ENCODE assay signal across 1 cellular context in the genomic region with DNA sequence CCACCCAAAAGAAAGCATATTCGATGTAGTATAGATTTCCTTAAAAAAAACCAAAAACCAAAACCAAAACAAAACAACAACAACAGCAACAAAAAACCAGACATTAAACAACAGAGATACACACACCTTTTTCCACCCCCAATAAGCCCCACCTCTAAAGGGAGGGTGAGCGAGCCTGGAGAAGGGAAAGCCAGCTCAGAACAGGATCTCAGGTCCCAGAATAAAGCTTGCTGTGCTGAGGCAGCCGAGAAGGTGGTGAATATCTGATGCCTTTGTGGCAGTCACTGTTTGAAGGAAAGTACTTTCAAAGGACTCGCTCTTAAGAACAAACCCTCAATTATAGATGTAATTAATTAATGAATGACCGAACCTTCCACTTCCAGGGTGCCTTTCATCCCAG.
TF ChIP-seq lines count a peak whose summit lies in the region.

No MANE protein-coding gene starts in this region.

TF ChIP-seq in WTC11, 78 proteins besides CTCF, POLR2A, EP300 and RAD21:
- TF ChIP-seq RELA (CRISPR knock-in tag; IDR thresholded peaks at IDR 0.05; ENCODE audit: borderline replicate concordance), result no peak
- TF ChIP-seq TEAD4 (CRISPR knock-in tag; IDR thresholded peaks at IDR 0.05), result no peak
- TF ChIP-seq ATF1 (CRISPR knock-in tag; IDR thresholded peaks at IDR 0.05), result no peak
- no peak for TF ChIP-seq NFATC4 (CRISPR knock-in tag; IDR thresholded peaks at IDR 0.05)
- TF ChIP-seq, protein P1, sequence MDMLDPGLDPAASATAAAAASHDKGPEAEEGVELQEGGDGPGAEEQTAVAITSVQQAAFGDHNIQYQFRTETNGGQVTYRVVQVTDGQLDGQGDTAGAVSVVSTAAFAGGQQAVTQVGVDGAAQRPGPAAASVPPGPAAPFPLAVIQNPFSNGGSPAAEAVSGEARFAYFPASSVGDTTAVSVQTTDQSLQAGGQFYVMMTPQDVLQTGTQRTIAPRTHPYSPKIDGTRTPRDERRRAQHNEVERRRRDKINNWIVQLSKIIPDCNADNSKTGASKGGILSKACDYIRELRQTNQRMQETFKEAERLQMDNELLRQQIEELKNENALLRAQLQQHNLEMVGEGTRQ (CRISPR knock-in tag; IDR thresholded peaks at IDR 0.05), result no peak
- no peak for TF ChIP-seq ZNF232 (CRISPR knock-in tag; IDR thresholded peaks at IDR 0.05)
- TF ChIP-seq, protein P2, sequence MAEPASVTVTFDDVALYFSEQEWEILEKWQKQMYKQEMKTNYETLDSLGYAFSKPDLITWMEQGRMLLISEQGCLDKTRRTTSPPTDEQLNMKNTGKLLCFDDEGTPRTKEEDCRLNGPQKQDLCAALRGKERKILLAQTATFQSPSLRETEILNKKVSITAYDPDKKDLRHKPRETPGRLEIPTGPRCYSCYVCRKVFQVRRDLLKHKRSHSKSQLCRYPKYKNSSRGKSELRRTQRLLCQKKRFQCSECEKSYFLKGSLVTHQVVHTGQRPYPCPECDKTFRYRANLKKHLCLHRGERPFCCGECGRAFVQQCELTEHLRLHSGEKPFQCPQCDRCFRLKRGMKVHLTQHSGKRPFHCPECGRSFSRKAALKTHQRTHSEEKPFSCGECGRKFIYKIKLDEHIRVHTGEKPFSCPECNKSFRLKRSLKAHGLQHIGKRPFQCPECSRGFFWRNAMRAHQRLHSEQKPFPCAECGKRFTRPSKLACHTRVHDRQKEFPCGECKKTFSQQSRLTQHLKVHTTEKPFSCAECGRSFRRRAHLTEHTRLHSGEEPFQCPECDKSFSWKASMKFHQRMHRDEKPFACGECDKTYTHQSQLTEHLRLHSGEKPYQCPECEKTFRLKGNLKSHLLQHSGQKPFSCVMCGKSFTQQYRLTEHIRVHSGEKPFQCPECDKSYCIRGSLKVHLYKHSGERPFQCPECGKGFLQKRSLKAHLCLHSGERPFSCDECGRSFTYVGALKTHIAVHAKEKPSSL (CRISPR knock-in tag; conservative IDR thresholded peaks at IDR 0.05), result no peak
- TF ChIP-seq, protein P3, sequence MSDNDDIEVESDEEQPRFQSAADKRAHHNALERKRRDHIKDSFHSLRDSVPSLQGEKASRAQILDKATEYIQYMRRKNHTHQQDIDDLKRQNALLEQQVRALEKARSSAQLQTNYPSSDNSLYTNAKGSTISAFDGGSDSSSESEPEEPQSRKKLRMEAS (CRISPR knock-in tag; IDR thresholded peaks at IDR 0.05), result no peak
- TF ChIP-seq, protein P4, sequence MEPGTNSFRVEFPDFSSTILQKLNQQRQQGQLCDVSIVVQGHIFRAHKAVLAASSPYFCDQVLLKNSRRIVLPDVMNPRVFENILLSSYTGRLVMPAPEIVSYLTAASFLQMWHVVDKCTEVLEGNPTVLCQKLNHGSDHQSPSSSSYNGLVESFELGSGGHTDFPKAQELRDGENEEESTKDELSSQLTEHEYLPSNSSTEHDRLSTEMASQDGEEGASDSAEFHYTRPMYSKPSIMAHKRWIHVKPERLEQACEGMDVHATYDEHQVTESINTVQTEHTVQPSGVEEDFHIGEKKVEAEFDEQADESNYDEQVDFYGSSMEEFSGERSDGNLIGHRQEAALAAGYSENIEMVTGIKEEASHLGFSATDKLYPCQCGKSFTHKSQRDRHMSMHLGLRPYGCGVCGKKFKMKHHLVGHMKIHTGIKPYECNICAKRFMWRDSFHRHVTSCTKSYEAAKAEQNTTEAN (CRISPR knock-in tag; IDR thresholded peaks at IDR 0.05), result no peak
- TF ChIP-seq, protein P5, sequence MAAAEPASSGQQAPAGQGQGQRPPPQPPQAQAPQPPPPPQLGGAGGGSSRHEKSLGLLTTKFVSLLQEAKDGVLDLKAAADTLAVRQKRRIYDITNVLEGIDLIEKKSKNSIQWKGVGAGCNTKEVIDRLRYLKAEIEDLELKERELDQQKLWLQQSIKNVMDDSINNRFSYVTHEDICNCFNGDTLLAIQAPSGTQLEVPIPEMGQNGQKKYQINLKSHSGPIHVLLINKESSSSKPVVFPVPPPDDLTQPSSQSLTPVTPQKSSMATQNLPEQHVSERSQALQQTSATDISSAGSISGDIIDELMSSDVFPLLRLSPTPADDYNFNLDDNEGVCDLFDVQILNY (CRISPR knock-in tag; IDR thresholded peaks at IDR 0.05), result no peak
- TF ChIP-seq, protein P6, sequence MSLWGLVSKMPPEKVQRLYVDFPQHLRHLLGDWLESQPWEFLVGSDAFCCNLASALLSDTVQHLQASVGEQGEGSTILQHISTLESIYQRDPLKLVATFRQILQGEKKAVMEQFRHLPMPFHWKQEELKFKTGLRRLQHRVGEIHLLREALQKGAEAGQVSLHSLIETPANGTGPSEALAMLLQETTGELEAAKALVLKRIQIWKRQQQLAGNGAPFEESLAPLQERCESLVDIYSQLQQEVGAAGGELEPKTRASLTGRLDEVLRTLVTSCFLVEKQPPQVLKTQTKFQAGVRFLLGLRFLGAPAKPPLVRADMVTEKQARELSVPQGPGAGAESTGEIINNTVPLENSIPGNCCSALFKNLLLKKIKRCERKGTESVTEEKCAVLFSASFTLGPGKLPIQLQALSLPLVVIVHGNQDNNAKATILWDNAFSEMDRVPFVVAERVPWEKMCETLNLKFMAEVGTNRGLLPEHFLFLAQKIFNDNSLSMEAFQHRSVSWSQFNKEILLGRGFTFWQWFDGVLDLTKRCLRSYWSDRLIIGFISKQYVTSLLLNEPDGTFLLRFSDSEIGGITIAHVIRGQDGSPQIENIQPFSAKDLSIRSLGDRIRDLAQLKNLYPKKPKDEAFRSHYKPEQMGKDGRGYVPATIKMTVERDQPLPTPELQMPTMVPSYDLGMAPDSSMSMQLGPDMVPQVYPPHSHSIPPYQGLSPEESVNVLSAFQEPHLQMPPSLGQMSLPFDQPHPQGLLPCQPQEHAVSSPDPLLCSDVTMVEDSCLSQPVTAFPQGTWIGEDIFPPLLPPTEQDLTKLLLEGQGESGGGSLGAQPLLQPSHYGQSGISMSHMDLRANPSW (CRISPR knock-in tag; conservative IDR thresholded peaks at IDR 0.05; ENCODE audit: low read depth), result no peak
